In the genomic region with DNA sequence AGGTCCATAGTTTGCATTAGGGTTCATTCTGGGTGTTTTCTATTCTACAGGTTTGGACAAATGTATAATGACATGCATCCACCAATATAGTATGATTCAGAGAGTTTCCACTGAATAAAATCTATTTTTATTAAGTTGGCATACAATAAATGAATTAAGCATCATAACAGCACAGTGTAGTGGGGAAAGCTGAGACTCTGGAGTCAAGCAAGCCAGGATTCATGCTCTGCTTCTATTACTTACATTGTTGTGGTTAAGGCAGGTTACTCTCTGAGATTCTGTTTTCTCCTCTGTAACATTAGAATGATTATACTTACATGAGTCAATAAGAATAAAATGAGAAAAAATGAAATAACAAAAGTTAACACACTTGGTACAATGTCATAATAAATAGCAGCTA, we compare ENCODE assay signal across 17 cellular contexts.
DNase-seq lines count a peak whose midpoint lies in the region; ATAC-seq and TF ChIP-seq lines count a peak whose summit lies in the region.
"Had no signal": no experiment of that assay in that cellular context is flagged by ENCODE, and none has a peak within 500 bp of the region (broad histone marks: within the 10 kb centered on the region; RNA-seq: fewer than 3 reads in every experiment).

No MANE protein-coding gene starts in this region.

- H3K4me2 ChIP-seq in SK-N-SH (no peak overlapping the region), mesenchymal stem cell (ENCODE audit: low read length, poor library complexity, severe bottlenecking) (no peak overlapping the region)
- H3K4me2 ChIP-seq: BLaER1 had no signal

- H2AK5ac ChIP-seq in mesenchymal stem cell (ENCODE audit: low read length, severe bottlenecking): no peak overlapping the region

- no peak overlapping the region for H2BK5ac ChIP-seq in mesenchymal stem cell (ENCODE audit: low read depth, low read length, poor library complexity, severe bottlenecking)

- no peaks in the 10 kb centered on the region for H4K20me1 ChIP-seq in SK-N-SH (ENCODE audit: insufficient read depth)
- H4K20me1 ChIP-seq: BLaER1 had no signal

- H3K79me1 ChIP-seq in mesenchymal stem cell (replicated peaks; ENCODE audit: low read length, poor library complexity, severe bottlenecking): no peaks in the 10 kb centered on the region

- H3K9ac ChIP-seq in SK-N-SH: no peak overlapping the region
- peak overlapping the region; percentile 76 for H3K9ac ChIP-seq in mesenchymal stem cell (ENCODE audit: low read length)
- H3K9ac ChIP-seq: BLaER1, GM23248 had no signal

- peaks cover 11 to 25% of the 10 kb centered on the region in 2 experiments for H3K4me1 ChIP-seq in SK-N-SH (ENCODE audit: control insufficient read depth in 1 of 2, insufficient read depth in 2 of 2, low read depth in 1 of 2, low read length in 1 of 2)
- H3K4me1 ChIP-seq in mesenchymal stem cell (ENCODE audit: control insufficient read depth, insufficient read depth, low read depth, low read length): no peaks in the 10 kb centered on the region
- H3K4me1 ChIP-seq: Caco-2 had no signal

- H3K9me3 Mint-ChIP-seq in progenitor cell of endocrine pancreas (ENCODE audit: low read depth): no peaks in the 10 kb centered on the region
- H3K9me3 Mint-ChIP-seq: CD8-positive, alpha-beta T cell had no signal

- CTCF ChIA-PET in SK-N-SH (lab: Yijun Ruan, JAX): interaction anchor here (1.2 to 6.2 kb wide), 2 partner anchors 14 to 230 kb away, joined by 5 to 32 read pairs; no protein-coding TSS in a partner anchor

- no peak overlapping the region for H3K4me3 Mint-ChIP-seq in progenitor cell of endocrine pancreas (ENCODE audit: low read depth)
- H3K4me3 Mint-ChIP-seq: B cell; CD4-positive, CD25-positive, alpha-beta regulatory T cell; CD8-positive, alpha-beta T cell had no signal

- peaks cover 6% of the 10 kb centered on the region for H3K27me3 Mint-ChIP-seq in progenitor cell of endocrine pancreas
- H3K27me3 Mint-ChIP-seq: CD4-positive, CD25-positive, alpha-beta regulatory T cell had no signal

- no peak overlapping the region for H4K91ac ChIP-seq in mesenchymal stem cell (ENCODE audit: low read length)

- ATAC-seq in GM21381 (IDR thresholded peaks at IDR 0.05; ENCODE audit: unreplicated experiment): no peak
- ATAC-seq: CD8-positive, alpha-beta T cell had no signal

- no peaks in the 10 kb centered on the region for H3K79me2 ChIP-seq in SK-N-SH (ENCODE audit: insufficient read depth)

- H2AFZ ChIP-seq in SK-N-SH (ENCODE audit: low read depth): no peak overlapping the region
- no peak overlapping the region for H2AFZ ChIP-seq in mesenchymal stem cell (ENCODE audit: low read depth, low read length)
- H2AFZ ChIP-seq: GM23248 had no signal

- H3F3A ChIP-seq in SK-N-SH (replicated peaks; ENCODE audit: insufficient read depth): peaks cover 19% of the 10 kb centered on the region

- H3K4me1 Mint-ChIP-seq in progenitor cell of endocrine pancreas (ENCODE audit: low read depth): peaks cover 11% of the 10 kb centered on the region
- H3K4me1 Mint-ChIP-seq: CD4-positive, CD25-positive, alpha-beta regulatory T cell had no signal

- POLR2A ChIA-PET in SK-N-SH (lab: Yijun Ruan, JAX): no interaction called here

- no peaks in the 10 kb centered on the region for H3K9me2 ChIP-seq in SK-N-SH

- no peak for TF ChIP-seq RAD21 in SK-N-SH (IDR thresholded peaks at IDR 0.05; ENCODE audit: low read length)

- no peak overlapping the region for H3K4ac ChIP-seq in mesenchymal stem cell (ENCODE audit: low read depth in 1 of 2, low read length in 2 of 2)

- TF ChIP-seq CTCF in SK-N-SH (IDR thresholded peaks at IDR 0.05) (no peak), progenitor cell of endocrine pancreas (IDR thresholded peaks at IDR 0.05; ENCODE audit: unreplicated experiment) (no peak)

- H3K14ac ChIP-seq in mesenchymal stem cell (ENCODE audit: low read length in 2 of 2): no peak overlapping the region

- no peak overlapping the region for H4K8ac ChIP-seq in mesenchymal stem cell (ENCODE audit: low read length)

- H3K27ac ChIP-seq in SK-N-SH (ENCODE audit: low read depth in 2 of 2, low read length in 1 of 2) (peak overlapping the region in 1 of 2 experiments; percentile 94; a peak in 2 of 4 replicates), mesenchymal stem cell (ENCODE audit: low read length, poor library complexity, severe bottlenecking) (no peak overlapping the region)
- H3K27ac ChIP-seq: BLaER1, C4-2B, GM23248 had no signal

- DNase-seq in SK-N-SH (no peak), fibroblast of gingiva (ENCODE audit: low read depth) (peak; percentile 47), mesenchymal stem cell (no peak), progenitor cell of endocrine pancreas (ENCODE audit: low spot score, unreplicated experiment) (no peak)
- DNase-seq in activated CD4-positive, alpha-beta T cell treated with anti-CD3 and anti-CD28 coated beads for 48 hours: no peak
- DNase-seq: Caco-2; CD4-positive, CD25-positive, alpha-beta regulatory T cell; CD8-positive, alpha-beta T cell; DMS153; DND-41; GM23248; H7; HCEC 1CT had no signal

- H3K36me3 Mint-ChIP-seq in progenitor cell of endocrine pancreas (ENCODE audit: insufficient read depth): no peaks in the 10 kb centered on the region
- H3K36me3 Mint-ChIP-seq: CD4-positive, CD25-positive, alpha-beta regulatory T cell; CD8-positive, alpha-beta T cell had no signal

- peak in 1 of 2 experiments; percentile 15; a peak in 1 of 4 replicates for TF ChIP-seq EP300 in SK-N-SH (IDR thresholded peaks at IDR 0.05; ENCODE audit: borderline replicate concordance in 1 of 2, low read depth in 1 of 2, low read length in 1 of 2)

- no peak overlapping the region for H2BK15ac ChIP-seq in mesenchymal stem cell (ENCODE audit: low read depth, poor library complexity, severe bottlenecking)

- H3K27me3 ChIP-seq in SK-N-SH (ENCODE audit: insufficient read depth) (no peaks in the 10 kb centered on the region), mesenchymal stem cell (ENCODE audit: control insufficient read depth in 1 of 2, insufficient read depth in 1 of 2, low read length in 2 of 2) (no peaks in the 10 kb centered on the region)
- H3K27me3 ChIP-seq: BLaER1 had no signal

- no peak overlapping the region for H2BK120ac ChIP-seq in mesenchymal stem cell (ENCODE audit: low read depth, low read length)

- H3K36me3 ChIP-seq in SK-N-SH (replicated peaks in 1 of 2; ENCODE audit: control insufficient read depth in 1 of 2, insufficient read depth in 2 of 2, low read length in 1 of 2) (no peaks in the 10 kb centered on the region), mesenchymal stem cell (ENCODE audit: control insufficient read depth in 1 of 2, insufficient read depth in 2 of 2, low read depth in 1 of 2, low read length in 2 of 2) (no peaks in the 10 kb centered on the region)
- H3K36me3 ChIP-seq: BLaER1 had no signal

- H3K4me3 ChIP-seq in SK-N-SH (ENCODE audit: low read depth in 2 of 2, low read length in 1 of 2): no peak overlapping the region
- H3K4me3 ChIP-seq in mesenchymal stem cell (ENCODE audit: insufficient read depth in 1 of 2, low read depth in 1 of 2, low read length in 2 of 2): no peak overlapping the region
- H3K4me3 ChIP-seq: BLaER1, GM23248 had no signal

- no peak overlapping the region for H3K18ac ChIP-seq in mesenchymal stem cell (ENCODE audit: low read depth in 1 of 2, low read length in 2 of 2)

- no peak overlapping the region for H3K23ac ChIP-seq in mesenchymal stem cell (ENCODE audit: low read length in 2 of 2)

- no peak overlapping the region for H3K27ac Mint-ChIP-seq in progenitor cell of endocrine pancreas
- H3K27ac Mint-ChIP-seq: B cell; CD4-positive, CD25-positive, alpha-beta regulatory T cell; CD8-positive, alpha-beta T cell had no signal

- no peak overlapping the region for H2BK12ac ChIP-seq in mesenchymal stem cell (ENCODE audit: low read length in 2 of 2)

- H3K9me3 ChIP-seq in SK-N-SH (no peaks in the 10 kb centered on the region), mesenchymal stem cell (ENCODE audit: control insufficient read depth, low read length) (no peaks in the 10 kb centered on the region)
- H3K9me3 ChIP-seq: BLaER1, Caco-2 had no signal

TF ChIP-seq in SK-N-SH, 30 proteins besides CTCF, POLR2A, EP300 and RAD21:
- TF ChIP-seq TAF1 (IDR thresholded peaks at IDR 0.05; ENCODE audit: borderline replicate concordance, low read depth, low read length) (no peak), CHD2 (IDR thresholded peaks at IDR 0.05; ENCODE audit: low read length, partially characterized antibody) (no peak), JUND (IDR thresholded peaks at IDR 0.05) (0 out of 2 replicates have a peak, but pooled peaks have one; percentile 8), TCF12 (IDR thresholded peaks at IDR 0.05) (peak; percentile 26; the same call in 1 of the 2 replicates), NFIC (IDR thresholded peaks at IDR 0.05; ENCODE audit: borderline replicate concordance) (no peak), RXRA (IDR thresholded peaks at IDR 0.05; ENCODE audit: borderline replicate concordance, low read depth) (no peak), PBX3 (IDR thresholded peaks at IDR 0.05) (no peak), RFX5 (IDR thresholded peaks at IDR 0.05; ENCODE audit: low read length) (no peak)
